17 cellular contexts compared by ENCODE assay signal in the genomic region with DNA sequence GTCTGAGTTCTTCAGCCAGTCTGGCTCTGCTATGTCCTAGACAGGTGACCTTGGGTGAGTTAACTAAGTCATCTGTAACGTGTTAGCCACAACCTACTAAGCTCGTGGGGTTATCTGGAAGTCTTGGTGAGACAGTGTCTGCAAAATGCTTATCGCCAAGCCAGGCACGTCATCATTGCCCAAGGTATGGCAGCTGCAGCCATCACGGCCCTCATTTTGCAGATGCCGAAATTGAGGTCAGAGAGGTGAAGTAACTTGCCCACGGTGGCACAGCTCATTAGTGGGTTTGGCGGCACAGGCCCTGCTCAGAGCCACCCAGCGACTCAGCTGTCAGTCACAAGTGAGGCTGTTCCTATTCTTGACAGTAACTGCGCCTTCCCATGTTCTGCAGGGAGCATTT.
DNase-seq lines count a peak whose midpoint lies in the region; ATAC-seq, FAIRE-seq and TF ChIP-seq lines count a peak whose summit lies in the region.
"Had no signal": no experiment of that assay in that cellular context is flagged by ENCODE, and none has a peak within 500 bp of the region (broad histone marks: within the 10 kb centered on the region; RNA-seq: fewer than 3 reads in every experiment).

No MANE protein-coding gene starts in this region.

- peak overlapping the region in 1 of 2 experiments; percentile 82; a peak in 2 of 4 replicates for H3K9ac ChIP-seq in K562 (ENCODE audit: insufficient read depth in 1 of 2, low read depth in 2 of 2, low read length in 2 of 2)

- TF ChIP-seq RAD21 in K562 (CRISPR knock-in tag; conservative IDR thresholded peaks at IDR 0.05 in 1 of 2, IDR thresholded peaks at IDR 0.05 in 1 of 2) = no peak

- peak overlapping the region; percentile 3 for H3K4me3 Mint-ChIP-seq in Calu3 (ENCODE audit: low read depth, unreplicated experiment)
- H3K4me3 Mint-ChIP-seq in T-helper 1 cell treated with Interleukin-12 subunit alpha and Interleukin-12 subunit beta and Interleukin-4 antibody, amounts not matched to agents 30 μg/mL and 1 μg/mL, for 36 hours = no peak overlapping the region
- H3K4me3 Mint-ChIP-seq: activated naive CD4-positive, alpha-beta T cell treated with anti-CD3 and anti-CD28 coated beads for 36 hours; T-helper 2 cell treated with Interferon-gamma antibody and Interleukin-4, amounts not matched to agents 5 μg/mL and 100 μg/mL, for 36 hours had no signal

- no peaks in the 10 kb centered on the region for H3K27me3 Mint-ChIP-seq in Calu3 (ENCODE audit: unreplicated experiment)
- H3K27me3 Mint-ChIP-seq in T-helper 1 cell treated with Interleukin-12 subunit alpha and Interleukin-12 subunit beta and Interleukin-4 antibody, amounts not matched to agents 30 μg/mL and 1 μg/mL, for 36 hours (ENCODE audit: low read depth) = no peaks in the 10 kb centered on the region

- BruUV-seq in Calu3 (replicated peaks; lab: Mats Ljungman, UMichigan) (no TSS peak), K562 (replicated peaks; lab: Mats Ljungman, UMichigan) (no TSS peak)

- FAIRE-seq in K562 (lab: Jason Lieb, UNC) = peak; percentile 6
- FAIRE-seq: urothelium cell line had no signal

- H4K20me1 ChIP-seq in K562 (replicated peaks; ENCODE audit: control insufficient read depth, insufficient read depth, low read length) = peaks cover 16% of the 10 kb centered on the region; the same call in 1 of the 2 replicates

- ATAC-seq in K562 (no peak; the same call in 2 of the 3 replicates), gastroesophageal sphincter (no peak), GM19324 (IDR thresholded peaks at IDR 0.05; ENCODE audit: low FRiP score, unreplicated experiment) (no peak), HG03196 (IDR thresholded peaks at IDR 0.05; ENCODE audit: unreplicated experiment) (no peak)

- H3K27ac ChIP-seq in K562 (ENCODE audit: extremely low read depth, low read depth, low read length) (no peak overlapping the region), neutrophil (peak overlapping the region; percentile 35), gastroesophageal sphincter (no peak overlapping the region)
- H3K27ac ChIP-seq: coronary artery had no signal

- H3K36me3 ChIP-seq in K562 (ENCODE audit: control insufficient read depth, insufficient read depth, low read length) = peaks cover 13% of the 10 kb centered on the region; the same call in 1 of the 3 replicates
- H3K36me3 ChIP-seq in neutrophil = peaks cover 9% of the 10 kb centered on the region
- no peaks in the 10 kb centered on the region for H3K36me3 ChIP-seq in gastroesophageal sphincter

- in situ Hi-C loops in K562 (cut with MboI) = no loop called here

- no peak for TF ChIP-seq CTCF in Calu3 (IDR thresholded peaks at IDR 0.05; ENCODE audit: unreplicated experiment)
- TF ChIP-seq CTCF in K562 (IDR thresholded peaks at IDR 0.05 in 2 of 3, conservative IDR thresholded peaks at IDR 0.05 in 1 of 3; ENCODE audit: insufficient read depth in 2 of 3, low read depth in 1 of 3, low read length in 3 of 3) = no peak
- TF ChIP-seq CTCF in neutrophil (IDR thresholded peaks at IDR 0.05) = no peak
- TF ChIP-seq CTCF in gastroesophageal sphincter (IDR thresholded peaks at IDR 0.05) = no peak

- no peak for TF ChIP-seq EP300 in K562 (IDR thresholded peaks at IDR 0.05; ENCODE audit: low read length)
- no peak for TF ChIP-seq EP300 in gastroesophageal sphincter (IDR thresholded peaks at IDR 0.05)

- H3K4me1 ChIP-seq in K562 (replicated peaks in 1 of 2; ENCODE audit: control insufficient read depth in 2 of 2, insufficient read depth in 2 of 2, low read length in 2 of 2) (peaks cover 35 to 46% of the 10 kb centered on the region in 2 experiments), neutrophil (ENCODE audit: control insufficient read depth in 1 of 2, insufficient read depth in 1 of 2, low read depth in 1 of 2, low read length in 1 of 2) (peaks cover 33 to 54% of the 10 kb centered on the region in 2 experiments), gastroesophageal sphincter (peaks cover 0 to 28% (median 16%) of the 10 kb centered on the region in 3 donors)

- H3K9me3 ChIP-seq in K562 (replicated peaks; ENCODE audit: control insufficient read depth, insufficient read depth, low read depth, low read length) = no peaks in the 10 kb centered on the region
- H3K9me3 ChIP-seq in neutrophil = no peaks in the 10 kb centered on the region
- H3K9me3 ChIP-seq in gastroesophageal sphincter = no peaks in the 10 kb centered on the region

- intact Hi-C loops in Calu3 (cut with micrococcal nuclease; ENCODE audit: unreplicated experiment) = loop anchor here (10.0 kb wide), 1 partner anchor 60 kb away; no protein-coding TSS in a partner anchor
- intact Hi-C loops in K562 (cut with micrococcal nuclease) = no loop called here

- H3K4me1 Mint-ChIP-seq in Calu3 (ENCODE audit: low read depth, unreplicated experiment) = peaks cover 67% of the 10 kb centered on the region
- peaks cover 67% of the 10 kb centered on the region for H3K4me1 Mint-ChIP-seq in T-helper 1 cell treated with Interleukin-12 subunit alpha and Interleukin-12 subunit beta and Interleukin-4 antibody, amounts not matched to agents 30 μg/mL and 1 μg/mL, for 36 hours (ENCODE audit: low read depth)

- no peak for DNase-seq in Calu3
- peak in 1 of 4 experiments; percentile 36 for DNase-seq in K562 (ENCODE audit: extremely low read depth in 1 of 4, low spot score in 3 of 4)
- DNase-seq in A172 (ENCODE audit: low spot score) = no peak
- DNase-seq: activated naive CD4-positive, alpha-beta T cell treated with anti-CD3 and anti-CD28 coated beads for 36 hours; foreskin melanocyte; KBM-7; left cardiac atrium; NCI-H2029 treated with DMSO at 0.1 percent for 48 hours; stimulated activated CD4-positive, alpha-beta T cell treated with anti-CD3 and anti-CD28 coated beads, Interleukin-2, amount 100 ng/mL, for 48 hours had no signal

- no peak overlapping the region for H3K27ac Mint-ChIP-seq in Calu3 (ENCODE audit: unreplicated experiment)
- peak overlapping the region; percentile 68 for H3K27ac Mint-ChIP-seq in T-helper 1 cell treated with Interleukin-12 subunit alpha and Interleukin-12 subunit beta and Interleukin-4 antibody, amounts not matched to agents 30 μg/mL and 1 μg/mL, for 36 hours
- H3K27ac Mint-ChIP-seq: activated naive CD4-positive, alpha-beta T cell treated with anti-CD3 and anti-CD28 coated beads for 36 hours; T-helper 2 cell treated with Interferon-gamma antibody and Interleukin-4, amounts not matched to agents 5 μg/mL and 100 μg/mL, for 36 hours had no signal

- WGBS in K562 (ENCODE audit: insufficient coverage, low coverage, missing lambda C conversion rate) = 46% methylated on average over 10 of the region's 10 CpGs
- 95% methylated on average over 4 of the region's 10 CpGs; no CpG with 5 or more reads in 1 of the 2 donors for WGBS in gastroesophageal sphincter (ENCODE audit: low coverage in 1 of 2), 2 donors

- CTCF ChIA-PET in Calu3 (lab: Charles Lee) (interaction anchor here (1.1 to 1.4 kb wide), 3 partner anchors 11 to 173 kb away, joined by 3 to 6 read pairs (median 6); no protein-coding TSS in a partner anchor), K562 (lab: Yijun Ruan, JAX; ENCODE audit: low intra/inter-chr PET ratio) (no interaction called here)

- H2AFZ ChIP-seq in K562 (ENCODE audit: low read depth, low read length) = no peak overlapping the region

- no peaks in the 10 kb centered on the region for H3K27me3 ChIP-seq in K562 (ENCODE audit: control insufficient read depth in 2 of 2, insufficient read depth in 2 of 2, low read length in 2 of 2)
- H3K27me3 ChIP-seq in neutrophil = no peaks in the 10 kb centered on the region
- no peaks in the 10 kb centered on the region for H3K27me3 ChIP-seq in gastroesophageal sphincter

- POLR2A ChIA-PET in K562 (lab: Yijun Ruan, JAX) = interaction anchor here (0.6 to 1.5 kb wide), 5 partner anchors 8 to 350 kb away, joined by 3 to 5 read pairs (median 3); no protein-coding TSS in a partner anchor

- H3K4me2 ChIP-seq in K562 (ENCODE audit: insufficient read depth, low read length) = no peak overlapping the region

- peaks cover 31% of the 10 kb centered on the region for H3K36me3 Mint-ChIP-seq in Calu3 (ENCODE audit: insufficient read depth, unreplicated experiment)
- peaks cover 23% of the 10 kb centered on the region for H3K36me3 Mint-ChIP-seq in T-helper 1 cell treated with Interleukin-12 subunit alpha and Interleukin-12 subunit beta and Interleukin-4 antibody, amounts not matched to agents 30 μg/mL and 1 μg/mL, for 36 hours (ENCODE audit: low read depth)

- H3K79me2 ChIP-seq in K562 (ENCODE audit: control insufficient read depth, insufficient read depth, low read length) = peaks cover 80% of the 10 kb centered on the region

- TF ChIP-seq POLR2A in K562 (conservative IDR thresholded peaks at IDR 0.05) = no peak
- no peak for TF ChIP-seq POLR2A in gastroesophageal sphincter (IDR thresholded peaks at IDR 0.05)

- no peak overlapping the region for H3K4me3 ChIP-seq in K562
- H3K4me3 ChIP-seq in neutrophil (ENCODE audit: low read depth in 1 of 2, low read length in 1 of 2) = no peak overlapping the region
- H3K4me3 ChIP-seq in gastroesophageal sphincter = no peak overlapping the region
- H3K4me3 ChIP-seq: coronary artery had no signal

- H3K9me1 ChIP-seq in K562 (ENCODE audit: control insufficient read depth, insufficient read depth, low read length) = peaks cover 14% of the 10 kb centered on the region

- H3K9me3 Mint-ChIP-seq in Calu3 (ENCODE audit: low read depth, unreplicated experiment) = no peaks in the 10 kb centered on the region
- H3K9me3 Mint-ChIP-seq in T-helper 1 cell treated with Interleukin-12 subunit alpha and Interleukin-12 subunit beta and Interleukin-4 antibody, amounts not matched to agents 30 μg/mL and 1 μg/mL, for 36 hours = no peaks in the 10 kb centered on the region
- H3K9me3 Mint-ChIP-seq: activated naive CD4-positive, alpha-beta T cell treated with anti-CD3 and anti-CD28 coated beads for 36 hours; T-helper 2 cell treated with Interferon-gamma antibody and Interleukin-4, amounts not matched to agents 5 μg/mL and 100 μg/mL, for 36 hours had no signal

TF ChIP-seq in K562, 482 proteins besides CTCF, POLR2A, EP300 and RAD21 (continues in another document):
- TF ChIP-seq RB1 (IDR thresholded peaks at IDR 0.05; ENCODE audit: low read depth) = no peak
- TF ChIP-seq NFXL1 (CRISPR knock-in tag; IDR thresholded peaks at IDR 0.05) = no peak
